In the genomic region with DNA sequence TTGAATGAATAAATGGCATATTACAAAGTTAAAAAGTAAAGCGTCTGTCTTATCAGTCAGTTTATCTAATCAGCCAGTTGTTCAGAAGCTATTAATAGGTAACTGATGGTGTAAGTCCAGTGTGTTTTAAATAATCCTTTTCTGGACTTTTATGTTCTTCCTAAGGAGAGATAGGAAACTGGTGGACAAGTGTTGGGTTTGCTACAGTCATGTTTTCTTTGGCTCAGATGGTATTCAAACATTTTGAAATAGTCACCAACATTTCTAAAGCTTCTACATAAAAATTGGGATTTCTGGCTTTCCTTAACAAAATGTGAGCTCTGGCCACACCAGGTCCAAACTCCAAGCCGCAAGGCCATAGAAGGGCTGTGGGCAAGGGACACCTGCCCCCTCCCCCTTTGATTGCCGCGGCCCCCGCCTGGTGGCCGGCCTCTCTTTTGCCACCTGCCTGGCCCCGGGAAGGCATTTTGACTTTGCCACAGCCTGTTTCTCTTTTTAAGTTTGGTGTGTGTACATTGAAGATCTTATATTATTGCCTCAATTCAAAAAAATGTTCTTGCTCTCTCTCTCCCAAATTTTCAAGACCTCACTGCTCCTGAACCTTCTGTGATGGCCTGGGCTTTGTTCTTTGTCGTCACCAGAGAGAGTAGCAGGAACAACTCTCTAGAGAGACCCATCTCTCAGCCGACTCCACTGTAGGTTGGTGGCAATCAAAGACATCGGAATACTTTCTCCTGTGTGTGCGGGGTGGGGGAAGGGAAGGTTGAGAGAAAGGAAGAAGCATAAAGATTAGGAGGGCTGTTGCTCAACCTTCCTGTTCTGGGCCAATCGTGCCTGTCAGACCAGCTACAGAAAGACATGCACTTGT, we compare ENCODE assay signal across 1 cellular context.
TF ChIP-seq lines count a peak whose summit lies in the region.

No MANE protein-coding gene starts in this region.

TF ChIP-seq in K562, 482 proteins besides CTCF, POLR2A, EP300 and RAD21 (continued from another document):
- peak; percentile 15; the same call in 1 of the 2 replicates for TF ChIP-seq ZNF395 (CRISPR knock-in tag; IDR thresholded peaks at IDR 0.05)
- peak; percentile 53 for TF ChIP-seq ADNP (tag; IDR thresholded peaks at IDR 0.05)
- TF ChIP-seq KLF16 (IDR thresholded peaks at IDR 0.05) = no peak
- TF ChIP-seq JUND (IDR thresholded peaks at IDR 0.05; ENCODE audit: borderline replicate concordance, low read depth, low read length) = no peak; the same call in 1 of the 2 replicates
- TF ChIP-seq JUND (tag; IDR thresholded peaks at IDR 0.05; ENCODE audit: borderline replicate concordance, low read depth, low read length) = peak; percentile 58; the same call in 1 of the 3 replicates
- TF ChIP-seq NFIC (IDR thresholded peaks at IDR 0.05) = 0 out of 2 replicates have a peak, but pooled peaks have one; percentile 11
- TF ChIP-seq ZEB2 (IDR thresholded peaks at IDR 0.05) = peak; percentile 49
- peak; percentile 68 for TF ChIP-seq TAF9B (IDR thresholded peaks at IDR 0.05; ENCODE audit: partially characterized antibody)
- TF ChIP-seq, protein P1, sequence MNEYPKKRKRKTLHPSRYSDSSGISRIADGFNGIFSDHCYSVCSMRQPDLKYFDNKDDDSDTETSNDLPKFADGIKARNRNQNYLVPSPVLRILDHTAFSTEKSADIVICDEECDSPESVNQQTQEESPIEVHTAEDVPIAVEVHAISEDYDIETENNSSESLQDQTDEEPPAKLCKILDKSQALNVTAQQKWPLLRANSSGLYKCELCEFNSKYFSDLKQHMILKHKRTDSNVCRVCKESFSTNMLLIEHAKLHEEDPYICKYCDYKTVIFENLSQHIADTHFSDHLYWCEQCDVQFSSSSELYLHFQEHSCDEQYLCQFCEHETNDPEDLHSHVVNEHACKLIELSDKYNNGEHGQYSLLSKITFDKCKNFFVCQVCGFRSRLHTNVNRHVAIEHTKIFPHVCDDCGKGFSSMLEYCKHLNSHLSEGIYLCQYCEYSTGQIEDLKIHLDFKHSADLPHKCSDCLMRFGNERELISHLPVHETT (CRISPR knock-in tag; conservative IDR thresholded peaks at IDR 0.05 in 1 of 2, IDR thresholded peaks at IDR 0.05 in 1 of 2) = 0 out of 4 replicates have a peak, but pooled peaks of 1 of the 2 experiments have one; percentile 18
- TF ChIP-seq ETV1 (tag; conservative IDR thresholded peaks at IDR 0.05; ENCODE audit: low read depth) = peak; percentile 96
- peak; percentile 54; the same call in 1 of the 2 replicates for TF ChIP-seq NBN (IDR thresholded peaks at IDR 0.05; ENCODE audit: low read depth)
- no peak for TF ChIP-seq IRF2 (CRISPR knock-in tag; IDR thresholded peaks at IDR 0.05)
- TF ChIP-seq FOXM1 (IDR thresholded peaks at IDR 0.05; ENCODE audit: low read depth) = peak; percentile 42; the same call in 1 of the 2 replicates
- no peak for TF ChIP-seq FOXM1 (CRISPR knock-in tag; IDR thresholded peaks at IDR 0.05; ENCODE audit: low read depth)
- TF ChIP-seq, protein P2, sequence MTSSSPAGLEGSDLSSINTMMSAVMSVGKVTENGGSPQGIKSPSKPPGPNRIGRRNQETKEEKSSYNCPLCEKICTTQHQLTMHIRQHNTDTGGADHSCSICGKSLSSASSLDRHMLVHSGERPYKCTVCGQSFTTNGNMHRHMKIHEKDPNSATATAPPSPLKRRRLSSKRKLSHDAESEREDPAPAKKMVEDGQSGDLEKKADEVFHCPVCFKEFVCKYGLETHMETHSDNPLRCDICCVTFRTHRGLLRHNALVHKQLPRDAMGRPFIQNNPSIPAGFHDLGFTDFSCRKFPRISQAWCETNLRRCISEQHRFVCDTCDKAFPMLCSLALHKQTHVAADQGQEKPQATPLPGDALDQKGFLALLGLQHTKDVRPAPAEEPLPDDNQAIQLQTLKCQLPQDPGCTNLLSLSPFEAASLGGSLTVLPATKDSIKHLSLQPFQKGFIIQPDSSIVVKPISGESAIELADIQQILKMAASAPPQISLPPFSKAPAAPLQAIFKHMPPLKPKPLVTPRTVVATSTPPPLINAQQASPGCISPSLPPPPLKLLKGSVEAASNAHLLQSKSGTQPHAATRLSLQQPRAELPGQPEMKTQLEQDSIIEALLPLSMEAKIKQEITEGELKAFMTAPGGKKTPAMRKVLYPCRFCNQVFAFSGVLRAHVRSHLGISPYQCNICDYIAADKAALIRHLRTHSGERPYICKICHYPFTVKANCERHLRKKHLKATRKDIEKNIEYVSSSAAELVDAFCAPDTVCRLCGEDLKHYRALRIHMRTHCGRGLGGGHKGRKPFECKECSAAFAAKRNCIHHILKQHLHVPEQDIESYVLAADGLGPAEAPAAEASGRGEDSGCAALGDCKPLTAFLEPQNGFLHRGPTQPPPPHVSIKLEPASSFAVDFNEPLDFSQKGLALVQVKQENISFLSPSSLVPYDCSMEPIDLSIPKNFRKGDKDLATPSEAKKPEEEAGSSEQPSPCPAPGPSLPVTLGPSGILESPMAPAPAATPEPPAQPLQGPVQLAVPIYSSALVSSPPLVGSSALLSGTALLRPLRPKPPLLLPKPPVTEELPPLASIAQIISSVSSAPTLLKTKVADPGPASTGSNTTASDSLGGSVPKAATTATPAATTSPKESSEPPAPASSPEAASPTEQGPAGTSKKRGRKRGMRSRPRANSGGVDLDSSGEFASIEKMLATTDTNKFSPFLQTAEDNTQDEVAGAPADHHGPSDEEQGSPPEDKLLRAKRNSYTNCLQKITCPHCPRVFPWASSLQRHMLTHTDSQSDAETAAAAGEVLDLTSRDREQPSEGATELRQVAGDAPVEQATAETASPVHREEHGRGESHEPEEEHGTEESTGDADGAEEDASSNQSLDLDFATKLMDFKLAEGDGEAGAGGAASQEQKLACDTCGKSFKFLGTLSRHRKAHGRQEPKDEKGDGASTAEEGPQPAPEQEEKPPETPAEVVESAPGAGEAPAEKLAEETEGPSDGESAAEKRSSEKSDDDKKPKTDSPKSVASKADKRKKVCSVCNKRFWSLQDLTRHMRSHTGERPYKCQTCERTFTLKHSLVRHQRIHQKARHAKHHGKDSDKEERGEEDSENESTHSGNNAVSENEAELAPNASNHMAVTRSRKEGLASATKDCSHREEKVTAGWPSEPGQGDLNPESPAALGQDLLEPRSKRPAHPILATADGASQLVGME (CRISPR knock-in tag; IDR thresholded peaks at IDR 0.05) = no peak
- TF ChIP-seq NFRKB (IDR thresholded peaks at IDR 0.05; ENCODE audit: low read depth) = 0 out of 2 replicates have a peak, but pooled peaks have one; percentile 81
- peak; percentile 68; the same call in 1 of the 2 replicates for TF ChIP-seq MYC (IDR thresholded peaks at IDR 0.05; ENCODE audit: low read depth, low read length)
- TF ChIP-seq MYC (CRISPR knock-in tag; IDR thresholded peaks at IDR 0.05; ENCODE audit: borderline replicate concordance, low read depth) = no peak
- 0 out of 2 replicates have a peak, but pooled peaks have one; percentile 3 for TF ChIP-seq RFX1 (IDR thresholded peaks at IDR 0.05)
- no peak for TF ChIP-seq RAD51 (IDR thresholded peaks at IDR 0.05; ENCODE audit: borderline replicate concordance, low read depth)
- TF ChIP-seq, protein P3, sequence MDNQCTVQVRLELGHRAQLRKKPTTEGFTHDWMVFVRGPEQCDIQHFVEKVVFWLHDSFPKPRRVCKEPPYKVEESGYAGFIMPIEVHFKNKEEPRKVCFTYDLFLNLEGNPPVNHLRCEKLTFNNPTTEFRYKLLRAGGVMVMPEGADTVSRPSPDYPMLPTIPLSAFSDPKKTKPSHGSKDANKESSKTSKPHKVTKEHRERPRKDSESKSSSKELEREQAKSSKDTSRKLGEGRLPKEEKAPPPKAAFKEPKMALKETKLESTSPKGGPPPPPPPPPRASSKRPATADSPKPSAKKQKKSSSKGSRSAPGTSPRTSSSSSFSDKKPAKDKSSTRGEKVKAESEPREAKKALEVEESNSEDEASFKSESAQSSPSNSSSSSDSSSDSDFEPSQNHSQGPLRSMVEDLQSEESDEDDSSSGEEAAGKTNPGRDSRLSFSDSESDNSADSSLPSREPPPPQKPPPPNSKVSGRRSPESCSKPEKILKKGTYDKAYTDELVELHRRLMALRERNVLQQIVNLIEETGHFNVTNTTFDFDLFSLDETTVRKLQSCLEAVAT (IDR thresholded peaks at IDR 0.05) = peak in 1 of 2 experiments; percentile 61; a peak in 2 of 4 replicates
- TF ChIP-seq ETV6 (IDR thresholded peaks at IDR 0.05; ENCODE audit: borderline replicate concordance in 1 of 2, low read depth in 2 of 2, low read length in 1 of 2) = no peak
- TF ChIP-seq ETV6 (CRISPR knock-in tag; IDR thresholded peaks at IDR 0.05; ENCODE audit: borderline replicate concordance) = no peak
- TF ChIP-seq ZNF12 (CRISPR knock-in tag; IDR thresholded peaks at IDR 0.05) = no peak
- TF ChIP-seq ESRRA (IDR thresholded peaks at IDR 0.05; ENCODE audit: borderline replicate concordance, low read depth) = peak; percentile 29; the same call in 1 of the 2 replicates
- TF ChIP-seq ZNF121 (CRISPR knock-in tag; conservative IDR thresholded peaks at IDR 0.05) = no peak
- peak in 1 of 2 experiments; percentile 81; a peak in 2 of 4 replicates for TF ChIP-seq TBL1XR1 (IDR thresholded peaks at IDR 0.05; ENCODE audit: low read length in 2 of 2)
- TF ChIP-seq, protein P4, sequence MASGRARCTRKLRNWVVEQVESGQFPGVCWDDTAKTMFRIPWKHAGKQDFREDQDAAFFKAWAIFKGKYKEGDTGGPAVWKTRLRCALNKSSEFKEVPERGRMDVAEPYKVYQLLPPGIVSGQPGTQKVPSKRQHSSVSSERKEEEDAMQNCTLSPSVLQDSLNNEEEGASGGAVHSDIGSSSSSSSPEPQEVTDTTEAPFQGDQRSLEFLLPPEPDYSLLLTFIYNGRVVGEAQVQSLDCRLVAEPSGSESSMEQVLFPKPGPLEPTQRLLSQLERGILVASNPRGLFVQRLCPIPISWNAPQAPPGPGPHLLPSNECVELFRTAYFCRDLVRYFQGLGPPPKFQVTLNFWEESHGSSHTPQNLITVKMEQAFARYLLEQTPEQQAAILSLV (tag; IDR thresholded peaks at IDR 0.05) = peak; percentile 44; the same call in 1 of the 2 replicates
- peak; percentile 66 for TF ChIP-seq TEAD4 (IDR thresholded peaks at IDR 0.05; ENCODE audit: low read length)
- TF ChIP-seq TEAD4 (CRISPR knock-in tag; IDR thresholded peaks at IDR 0.05; ENCODE audit: borderline replicate concordance) = no peak
- peak; percentile 57 for TF ChIP-seq SUPT5H (IDR thresholded peaks at IDR 0.05)
- TF ChIP-seq BRD4 (IDR thresholded peaks at IDR 0.05) = no peak
- peak; percentile 51; the same call in 1 of the 2 replicates for TF ChIP-seq BHLHE40 (IDR thresholded peaks at IDR 0.05; ENCODE audit: low read length)
- TF ChIP-seq LEF1 (IDR thresholded peaks at IDR 0.05) = peak; percentile 98
- TF ChIP-seq DMBX1 (CRISPR knock-in tag; IDR thresholded peaks at IDR 0.05; ENCODE audit: borderline replicate concordance) = peak; percentile 43; the same call in 1 of the 2 replicates
- peak; percentile 24; the same call in 1 of the 2 replicates for TF ChIP-seq CBFA2T2 (conservative IDR thresholded peaks at IDR 0.05)
- no peak for TF ChIP-seq ZNF239 (CRISPR knock-in tag; IDR thresholded peaks at IDR 0.05)
- no peak for TF ChIP-seq CUX1 (CRISPR knock-in tag; IDR thresholded peaks at IDR 0.05)
- no peak for TF ChIP-seq DDX20 (tag; IDR thresholded peaks at IDR 0.05; ENCODE audit: low read depth)
- TF ChIP-seq RBFOX2 (IDR thresholded peaks at IDR 0.05; ENCODE audit: low read depth, low read length) = peak; percentile 58
